In genomic region chr15:75312591-75312990, GRCh38 we compare ENCODE assay signal across 13 cellular contexts. TPM values are rescaled to one million over a fixed set of nuclear protein-coding genes. Genes with fewer than 3 reads are reported as not detected.
DNase-seq lines count a peak whose midpoint lies in the region; ATAC-seq and TF ChIP-seq lines count a peak whose summit lies in the region.
"Not testable (repeated sequence)": the region's sequence is repeated elsewhere in the genome, so short reads cannot be mapped to it uniquely, and the experiment has no call there.
"Had no signal": no experiment of that assay in that cellular context is flagged by ENCODE, and none has a peak within 500 bp of the region (broad histone marks: within the 10 kb centered on the region; RNA-seq: fewer than 3 reads in every experiment).

No MANE protein-coding gene starts in this region.

- H3K4me3 Mint-ChIP-seq in HFFc6; activated CD4-positive, alpha-beta memory T cell treated with anti-CD3 and anti-CD28 coated beads for 36 hours: not testable (repeated sequence)
- H3K4me3 Mint-ChIP-seq in natural killer cell: peak overlapping the region; percentile 68

- not testable (repeated sequence) for H3K27me3 ChIP-seq in BLaER1 treated with 17β-estradiol and CSF1 and Interleukin-3, amounts not matched to agents 10 nM and 100 nM; mammary epithelial cell (ENCODE audit: insufficient read depth, low read length)

- peak in 1 of 3 donors; percentile 54 for ATAC-seq in natural killer cell

- dilution Hi-C loops in mammary epithelial cell (cut with HindIII; ENCODE audit: low sequenced_read_pairs): not testable (repeated sequence)

- H4K20me1 ChIP-seq in BLaER1 treated with 17β-estradiol and CSF1 and Interleukin-3, amounts not matched to agents 10 nM and 100 nM; mammary epithelial cell (ENCODE audit: insufficient read depth, low read length): not testable (repeated sequence)

- not testable (repeated sequence) for H3K9me3 Mint-ChIP-seq in HFFc6; activated CD4-positive, alpha-beta memory T cell treated with anti-CD3 and anti-CD28 coated beads for 36 hours; natural killer cell

- H3K4me1 Mint-ChIP-seq in HFFc6 (ENCODE audit: low read depth) (peaks cover 19% of the 10 kb centered on the region), natural killer cell (peaks cover 24 to 31% of the 10 kb centered on the region in 2 donors)
- H3K4me1 Mint-ChIP-seq in activated CD4-positive, alpha-beta memory T cell treated with anti-CD3 and anti-CD28 coated beads for 36 hours (ENCODE audit: low read depth): not testable (repeated sequence)

- H3K27ac Mint-ChIP-seq in HFFc6; activated CD4-positive, alpha-beta memory T cell treated with anti-CD3 and anti-CD28 coated beads for 36 hours: not testable (repeated sequence)
- peak overlapping the region; percentile 41 to 47 for H3K27ac Mint-ChIP-seq in natural killer cell

- H3K4me3 ChIP-seq in BLaER1 treated with 17β-estradiol and CSF1 and Interleukin-3, amounts not matched to agents 10 nM and 100 nM; mammary epithelial cell (replicated peaks in 1 of 3; ENCODE audit: insufficient read depth in 1 of 3, low read depth in 2 of 3, low read length in 3 of 3); fibroblast of pulmonary artery (replicated peaks; ENCODE audit: low read depth, low read length): not testable (repeated sequence)

- H2AFZ ChIP-seq in mammary epithelial cell (ENCODE audit: low read depth, low read length): peak overlapping the region; percentile 18

- H3K36me3 Mint-ChIP-seq in HFFc6 (ENCODE audit: low read depth); activated CD4-positive, alpha-beta memory T cell treated with anti-CD3 and anti-CD28 coated beads for 36 hours; natural killer cell: not testable (repeated sequence)

- CTCF ChIA-PET in activated CD4-positive, alpha-beta memory T cell treated with anti-CD3 and anti-CD28 coated beads for 36 hours (lab: Charles Lee); mammary epithelial cell (lab: Charles Lee; ENCODE audit: low non-redundant PET): not testable (repeated sequence)

- WGBS in mammary epithelial cell (ENCODE audit: low coverage, missing lambda C conversion rate): no CpG with 5 or more reads among the region's 1 CpG

- not testable (repeated sequence) for H3K9ac ChIP-seq in BLaER1 treated with 17β-estradiol and CSF1 and Interleukin-3, amounts not matched to agents 10 nM and 100 nM; mammary epithelial cell (ENCODE audit: insufficient read depth, low read length)

- peaks cover 55% of the 10 kb centered on the region for H3K27me3 Mint-ChIP-seq in HFFc6 (ENCODE audit: insufficient read depth)
- peaks cover 11% of the 10 kb centered on the region for H3K27me3 Mint-ChIP-seq in activated CD4-positive, alpha-beta memory T cell treated with anti-CD3 and anti-CD28 coated beads for 36 hours
- peaks cover 10 to 12% of the 10 kb centered on the region in 2 donors for H3K27me3 Mint-ChIP-seq in natural killer cell (ENCODE audit: low read depth in 2 of 2)

- peak; percentile 47 for DNase-seq in HFFc6
- peak; percentile 40 for DNase-seq in NCI-H226
- peak; percentile 18 for DNase-seq in activated CD4-positive, alpha-beta memory T cell treated with anti-CD3 and anti-CD28 coated beads for 36 hours
- peak; percentile 88 for DNase-seq in mammary epithelial cell
- peak; percentile 13 for DNase-seq in fibroblast of pulmonary artery (ENCODE audit: low read depth)
- DNase-seq in natural killer cell: not testable (repeated sequence)

- H3K27ac ChIP-seq in BLaER1 treated with 17β-estradiol and CSF1 and Interleukin-3, amounts not matched to agents 10 nM and 100 nM; mammary epithelial cell (ENCODE audit: insufficient read depth, low read depth, low read length): not testable (repeated sequence)

- intact Hi-C loops in activated CD4-positive, alpha-beta memory T cell treated with anti-CD3 and anti-CD28 coated beads for 36 hours (cut with micrococcal nuclease); mammary epithelial cell (cut with micrococcal nuclease); natural killer cell (cut with micrococcal nuclease): not testable (repeated sequence)

- H3K9me3 ChIP-seq in BLaER1 treated with 17β-estradiol and CSF1 and Interleukin-3, amounts not matched to agents 10 nM and 100 nM (replicated peaks in 1 of 11); mammary epithelial cell (replicated peaks; ENCODE audit: insufficient read depth, low read length): not testable (repeated sequence)

- H3K4me2 ChIP-seq in BLaER1 treated with 17β-estradiol and CSF1 and Interleukin-3, amounts not matched to agents 10 nM and 100 nM: peak overlapping the region in 7 of 11 experiments; percentile 3 to 59 (median 15); a peak in 4 of 22 replicates
- H3K4me2 ChIP-seq in mammary epithelial cell (ENCODE audit: insufficient read depth, low read depth, low read length): not testable (repeated sequence)

- not testable (repeated sequence) for H3K36me3 ChIP-seq in BLaER1 treated with 17β-estradiol and CSF1 and Interleukin-3, amounts not matched to agents 10 nM and 100 nM; mammary epithelial cell (ENCODE audit: insufficient read depth, low read length)

- H3K4me1 ChIP-seq in BLaER1 treated with 17β-estradiol and CSF1 and Interleukin-3, amounts not matched to agents 10 nM and 100 nM: peaks cover 0 to 13% (median 9%) of the 10 kb centered on the region in 10 experiments; a peak in 12 of 20 replicates
- H3K4me1 ChIP-seq in mammary epithelial cell (ENCODE audit: insufficient read depth, low read length): not testable (repeated sequence)

- not testable (repeated sequence) for BruUV-seq in mammary epithelial cell (replicated peaks; lab: Mats Ljungman, UMichigan)

- H3K79me2 ChIP-seq in mammary epithelial cell (ENCODE audit: insufficient read depth, low read length): not testable (repeated sequence)

- TF ChIP-seq CTCF in HFFc6 (IDR thresholded peaks at IDR 0.05); mammary epithelial cell (conservative IDR thresholded peaks at IDR 0.05 in 1 of 2, IDR thresholded peaks at IDR 0.05 in 1 of 2; ENCODE audit: extremely low read depth in 1 of 2, insufficient read depth in 1 of 2, low read depth in 1 of 2, low read length in 2 of 2); fibroblast of pulmonary artery (IDR thresholded peaks at IDR 0.05; ENCODE audit: low read length, missing control alignments); natural killer cell (IDR thresholded peaks at IDR 0.05): not testable (repeated sequence)

- in situ Hi-C loops in mammary epithelial cell (cut with MboI; ENCODE audit: low sequenced_read_pairs in 2 of 2): not testable (repeated sequence)

- POLR2A ChIA-PET in activated CD4-positive, alpha-beta memory T cell treated with anti-CD3 and anti-CD28 coated beads for 36 hours (lab: Charles Lee): not testable (repeated sequence)

RNA-seq across cellular contexts. Expression of gene COMMD4, which starts 23.3 kb away (rescaled TPM):
- 100 to 1,000 TPM in 5 of 6 experiments, 10 to 100 TPM in 1; 90.1 to 133 (median 109) TPM for total RNA-seq in HFFc6 (2021; fragmentation: NEBNext Ultra II Directional; extraction: Animal tissue kit (Norgen Biotek cat#: 25700))
- 10 to 100 TPM; 83.3 to 87.8 TPM for total RNA-seq in activated CD4-positive, alpha-beta memory T cell treated with anti-CD3 and anti-CD28 coated beads for 36 hours
- total RNA-seq in mammary epithelial cell (10 to 100 TPM; 41.5 to 45.3 TPM), natural killer cell (10 to 100 TPM; 38.8 to 56.3 (median 46.8) TPM)
- polyA plus RNA-seq in mammary epithelial cell: 158 TPM
- polyA minus RNA-seq in mammary epithelial cell: 29.1 TPM

RNA-seq across cellular contexts. Expression of gene GOLGA6D, which starts 30.0 kb away (rescaled TPM):
- not detected for total RNA-seq in HFFc6 (2021; fragmentation: NEBNext Ultra II Directional; extraction: Animal tissue kit (Norgen Biotek cat#: 25700))
- total RNA-seq in activated CD4-positive, alpha-beta memory T cell treated with anti-CD3 and anti-CD28 coated beads for 36 hours: under 1 TPM in 1 of 2 experiments, not detected in 1; 0.12 TPM
- not detected for total RNA-seq in mammary epithelial cell
- not detected for polyA plus RNA-seq in mammary epithelial cell
- polyA minus RNA-seq in mammary epithelial cell: not detected
- not detected for total RNA-seq in natural killer cell
- total RNA-seq: G401, IMR-90, OCI-LY7, SK-MEL-5 had no signal
- polyA plus RNA-seq: AG04450, CD14-positive monocyte, IMR-90 had no signal

RNA-seq across cellular contexts. Expression of gene NEIL1, which starts 34.2 kb away (rescaled TPM):
- 1 to 10 TPM in 4 of 6 experiments, under 1 TPM in 2; 0.83 to 3.6 (median 2.4) TPM for total RNA-seq in HFFc6 (2021; fragmentation: NEBNext Ultra II Directional; extraction: Animal tissue kit (Norgen Biotek cat#: 25700))
- total RNA-seq in activated CD4-positive, alpha-beta memory T cell treated with anti-CD3 and anti-CD28 coated beads for 36 hours: 10 to 100 TPM in 1 of 2 experiments, 1 to 10 TPM in 1; 9.8 to 10.1 TPM
- total RNA-seq in mammary epithelial cell (1 to 10 TPM; 7.4 to 7.7 TPM), natural killer cell (100 to 1,000 TPM in 2 of 3 donors, 10 to 100 TPM in 1; 97.1 to 324 (median 112) TPM)
- 2.3 TPM for polyA plus RNA-seq in mammary epithelial cell
- not detected for polyA minus RNA-seq in mammary epithelial cell

RNA-seq across cellular contexts. Expression of gene GOLGA6C, which starts 54.5 kb away (rescaled TPM):
- not detected for total RNA-seq in HFFc6 (2021; fragmentation: NEBNext Ultra II Directional; extraction: Animal tissue kit (Norgen Biotek cat#: 25700))
- total RNA-seq in activated CD4-positive, alpha-beta memory T cell treated with anti-CD3 and anti-CD28 coated beads for 36 hours: not detected
- total RNA-seq in mammary epithelial cell: not detected
- polyA plus RNA-seq in mammary epithelial cell: not detected
- polyA minus RNA-seq in mammary epithelial cell: not detected
- not detected for total RNA-seq in natural killer cell
- total RNA-seq: G401, IMR-90, SK-MEL-5 had no signal
- polyA plus RNA-seq: AG04450, CD14-positive monocyte, IMR-90 had no signal

RNA-seq across cellular contexts. Expression of gene MAN2C1, which starts 55.8 kb away (rescaled TPM):
- 100 to 1,000 TPM in 4 of 6 experiments, 10 to 100 TPM in 2; 92.8 to 111 (median 105) TPM for total RNA-seq in HFFc6 (2021; fragmentation: NEBNext Ultra II Directional; extraction: Animal tissue kit (Norgen Biotek cat#: 25700))
- total RNA-seq in activated CD4-positive, alpha-beta memory T cell treated with anti-CD3 and anti-CD28 coated beads for 36 hours: 100 to 1,000 TPM; 177 to 192 TPM
- 100 to 1,000 TPM in 1 of 2 donors, 10 to 100 TPM in 1; 78.2 to 156 TPM for total RNA-seq in mammary epithelial cell
- 35.5 TPM for polyA plus RNA-seq in mammary epithelial cell
- 48.3 TPM for polyA minus RNA-seq in mammary epithelial cell
- total RNA-seq in natural killer cell: 100 to 1,000 TPM; 375 to 476 (median 385) TPM

Comparison
In these comparisons a context has a peak if more than half of its experiments do, and no peak if none do; other contexts are left out.
1. RNA of gene NEIL1, which starts 34.2 kb away (total RNA-seq): 97.1 to 324 TPM in natural killer cell; 9.8 to 10.1 TPM in activated CD4-positive, alpha-beta memory T cell treated with anti-CD3 and anti-CD28 coated beads for 36 hours, 7.4 to 7.7 TPM in mammary epithelial cell and 0.83 to 3.6 TPM in HFFc6; every median in the first group is over 4 times any median in the second.